28 cellular contexts compared by ENCODE assay signal in genomic region chr2:216043949-216044348, GRCh38.
"Had no signal": no experiment of that assay in that cellular context is flagged by ENCODE, and none has a peak within 500 bp of the region (broad histone marks: within the 10 kb centered on the region; RNA-seq: fewer than 3 reads in every experiment).

No MANE protein-coding gene starts in this region.

- ATAC-seq: left colon; natural killer cell; right cardiac atrium; stimulated activated memory B cell treated with anti-CD40 and anti-IgM and Interleukin-4, amounts not matched to agents 10 μg/mL and 1 μg/mL and 100 μg/mL, for 72 hours; stimulated activated naive CD8-positive, alpha-beta T cell treated with anti-CD3 and anti-CD28 coated beads, Interleukin-15, amount 100 ng/mL, for 72 hours had no signal

- H3K9ac ChIP-seq: neural progenitor cell had no signal

- H3K4me3 ChIP-seq: left ventricle myocardium inferior, lung, neural progenitor cell, ovary, prostate gland, sigmoid colon, spleen, tibial nerve, uterus had no signal

- H3K27me3 ChIP-seq: neural progenitor cell, ovary, sigmoid colon, spleen, tibial nerve, uterus had no signal

- H3K4me2 ChIP-seq: neural progenitor cell had no signal

- H3K4me3 Mint-ChIP-seq: immature natural killer cell; mesothelial cell of epicardium; naive B cell; natural killer cell; nephron progenitor cell; neural progenitor cell; stimulated activated memory B cell treated with anti-CD40 and anti-IgM and Interleukin-4, amounts not matched to agents 10 μg/mL and 1 μg/mL and 100 μg/mL, for 72 hours; stimulated activated naive CD8-positive, alpha-beta T cell treated with anti-CD3 and anti-CD28 coated beads, Interleukin-15, amount 100 ng/mL, for 72 hours; type B pancreatic cell had no signal

- FAIRE-seq: islet of Langerhans, kidney, small intestine had no signal

- H3K27ac Mint-ChIP-seq: mesothelial cell of epicardium; natural killer cell; nephron progenitor cell; neural progenitor cell; stimulated activated memory B cell treated with anti-CD40 and anti-IgM and Interleukin-4, amounts not matched to agents 10 μg/mL and 1 μg/mL and 100 μg/mL, for 72 hours; type B pancreatic cell had no signal

- H3K9me3 Mint-ChIP-seq: immature natural killer cell; mesothelial cell of epicardium; naive B cell; natural killer cell; nephron progenitor cell; neural progenitor cell; stimulated activated memory B cell treated with anti-CD40 and anti-IgM and Interleukin-4, amounts not matched to agents 10 μg/mL and 1 μg/mL and 100 μg/mL, for 72 hours; stimulated activated naive CD8-positive, alpha-beta T cell treated with anti-CD3 and anti-CD28 coated beads, Interleukin-15, amount 100 ng/mL, for 72 hours; type B pancreatic cell had no signal

- DNase-seq: hippocampal formation; immature natural killer cell; kidney; left colon; left ventricle myocardium inferior; mesendoderm; naive B cell; natural killer cell; nephron progenitor cell; ovary; retina; right cardiac atrium; sigmoid colon; small intestine; spleen; stimulated activated CD4-positive, alpha-beta T cell treated with anti-CD3 and anti-CD28 coated beads, Interleukin-4, amount 100 ng/mL, for 24 hours; stimulated activated naive CD4-positive, alpha-beta T cell treated with Interleukin-2 at 50 U/mL for 16 hours; stimulated activated naive CD8-positive, alpha-beta T cell treated with anti-CD3 and anti-CD28 coated beads, Interleukin-15, amount 100 ng/mL, for 72 hours; substantia nigra; uterus had no signal

- H3K9me3 ChIP-seq: left ventricle myocardium inferior, ovary, prostate gland, sigmoid colon, spleen, tibial nerve, uterus had no signal

- H3K4me1 Mint-ChIP-seq: immature natural killer cell; mesothelial cell of epicardium; naive B cell; natural killer cell; nephron progenitor cell; neural progenitor cell; stimulated activated memory B cell treated with anti-CD40 and anti-IgM and Interleukin-4, amounts not matched to agents 10 μg/mL and 1 μg/mL and 100 μg/mL, for 72 hours had no signal

- H3K27ac ChIP-seq: left ventricle myocardium inferior, neural progenitor cell, ovary, prostate gland, sigmoid colon, spleen, tibial nerve, uterus had no signal

- H3K36me3 ChIP-seq: ovary, prostate gland, uterus had no signal

- H3K4me1 ChIP-seq: left ventricle myocardium inferior, neural progenitor cell, prostate gland, sigmoid colon, spleen, tibial nerve, uterus had no signal

- H2AFZ ChIP-seq: neural progenitor cell had no signal
